Comparison of ENCODE assay signal across 8 cellular contexts in genomic region chr16:9047689-9048301, GRCh38. TPM values are rescaled to one million over a fixed set of nuclear protein-coding genes. Genes with fewer than 3 reads are reported as not detected.
DNase-seq lines count a peak whose midpoint lies in the region; ATAC-seq and TF ChIP-seq lines count a peak whose summit lies in the region.

No MANE protein-coding gene starts in this region.

- no peaks in the 10 kb centered on the region for H3K9me3 ChIP-seq in mucosa of descending colon

- ATAC-seq in HG02642 (IDR thresholded peaks at IDR 0.05; ENCODE audit: poor library complexity, unreplicated experiment) (peak; percentile 86), mucosa of descending colon (peak; percentile 98)

- POLR2A ChIA-PET in GM10248 (lab: Yijun Ruan, JAX), result interaction anchor here (0.5 to 1.1 kb wide), 2 partner anchors 44 to 45 kb away, joined by 3 to 6 read pairs; partner anchors contain the start of gene HAPSTR1

- no peaks in the 10 kb centered on the region for H3K36me3 ChIP-seq in mucosa of descending colon (ENCODE audit: low read depth)

- DNase-seq in GM10248 (ENCODE audit: extremely low spot score) (peak; percentile 61), NCI-H2171 (lab: John Stamatoyannopoulos, UW) (peak; percentile 36), epithelial cell of proximal tubule (ENCODE audit: low read depth) (peak; percentile 94), mucosa of descending colon (peak; percentile 64 to 84 (median 79)), cerebellar nuclear complex (lab: John Stamatoyannopoulos, UW) (no peak)
- peak; percentile 14 to 38 for DNase-seq in activated CD8-positive, alpha-beta memory T cell treated with anti-CD3 and anti-CD28 coated beads for 4 hours (ENCODE audit: low read depth in 2 of 2)
- DNase-seq in stimulated activated CD8-positive, alpha-beta memory T cell treated with anti-CD3 and anti-CD28 coated beads, Interleukin-7, amount 100 ng/mL, for 4 hours (ENCODE audit: low read depth in 2 of 2), result peak; percentile 38 to 57

- H3K4me3 ChIP-seq in epithelial cell of proximal tubule (ENCODE audit: low read depth, low read length) (no peak overlapping the region), mucosa of descending colon (no peak overlapping the region)

- CTCF ChIA-PET in GM10248 (lab: Yijun Ruan, JAX), result interaction anchor here (1.1 to 1.5 kb wide), 9 partner anchors 8 to 118 kb away, joined by 3 to 4 read pairs (median 3); no protein-coding TSS in a partner anchor

- TF ChIP-seq CTCF in GM10248 (IDR thresholded peaks at IDR 0.05; ENCODE audit: control extremely low read depth, extremely low read depth, low read depth, missing control alignments) (no peak), epithelial cell of proximal tubule (conservative IDR thresholded peaks at IDR 0.05; ENCODE audit: low read depth, low read length) (no peak), mucosa of descending colon (IDR thresholded peaks at IDR 0.05) (no peak)

- no peaks in the 10 kb centered on the region for H3K4me1 ChIP-seq in mucosa of descending colon (ENCODE audit: low read depth)

- intact Hi-C loops in mucosa of descending colon (cut with DNase I, micrococcal nuclease), result no loop called here

RNA-seq across cellular contexts. Expression of gene HAPSTR1, which starts 43.6 kb away (rescaled TPM):
- 39.3 and 41.7 TPM in 2 replicates for total RNA-seq in epithelial cell of proximal tubule
- total RNA-seq in mucosa of descending colon, result 10 to 100 TPM; 55.8 to 69.8 (median 56.0) TPM

Comparison
In these comparisons a context has a peak if more than half of its experiments do, and no peak if none do; other contexts are left out.
1. DNase-seq: peak in GM10248 (single experiment), NCI-H2171 (single experiment), activated CD8-positive, alpha-beta memory T cell treated with anti-CD3 and anti-CD28 coated beads for 4 hours (2 of 2), epithelial cell of proximal tubule (single experiment), mucosa of descending colon (3 of 3) and stimulated activated CD8-positive, alpha-beta memory T cell treated with anti-CD3 and anti-CD28 coated beads, Interleukin-7, amount 100 ng/mL, for 4 hours (2 of 2); none in cerebellar nuclear complex (0 of 2).